ENCODE assay signal across 8 cellular contexts in genomic region chr9:135864447-135865049, GRCh38.
DNase-seq lines count a peak whose midpoint lies in the region; ATAC-seq and TF ChIP-seq lines count a peak whose summit lies in the region.

No MANE protein-coding gene starts in this region.

- ATAC-seq in HG03571 (IDR thresholded peaks at IDR 0.05; ENCODE audit: unreplicated experiment): no peak
- no peak for ATAC-seq in HG03139 (IDR thresholded peaks at IDR 0.05; ENCODE audit: unreplicated experiment)

- no peak overlapping the region for H3K4me3 ChIP-seq in astrocyte of the spinal cord (ENCODE audit: low read depth, low read length)

- DNase-seq in DMS114 treated with DMSO at 0.1 percent for 48 hours (lab: John Stamatoyannopoulos, UW; ENCODE audit: unreplicated experiment) (peak; percentile 23), KBM-7 (peak; percentile 58), T-helper 22 cell (ENCODE audit: low read depth) (peak; percentile 27), astrocyte of the spinal cord (ENCODE audit: low read depth, low spot score) (peak; percentile 50), hypothalamus (lab: John Stamatoyannopoulos, UW) (peak in 36 of 51 donors; percentile 8 to 74 (median 44))
- DNase-seq in stimulated activated CD4-positive, alpha-beta T cell treated with anti-CD3 and anti-CD28 coated beads, Interleukin-12 subunit alpha, Interleukin-12 subunit beta, amount 100 ng/mL, for 48 hours (ENCODE audit: low read depth in 2 of 3, low spot score in 1 of 3): peak; percentile 38 to 78 (median 70)

- TF ChIP-seq CTCF in astrocyte of the spinal cord (IDR thresholded peaks at IDR 0.05; ENCODE audit: low read depth, low read length): peak; percentile 96

- in situ Hi-C loops in KBM-7 (cut with MboI; ENCODE audit: low pct_unique_long_range_greater_than_20kb, low sequenced_read_pairs): no loop called here
- in situ Hi-C loops in astrocyte of the spinal cord (cut with HindIII; ENCODE audit: low sequenced_read_pairs): no loop called here
